ENCODE assay signal across 7 cellular contexts in the genomic region with DNA sequence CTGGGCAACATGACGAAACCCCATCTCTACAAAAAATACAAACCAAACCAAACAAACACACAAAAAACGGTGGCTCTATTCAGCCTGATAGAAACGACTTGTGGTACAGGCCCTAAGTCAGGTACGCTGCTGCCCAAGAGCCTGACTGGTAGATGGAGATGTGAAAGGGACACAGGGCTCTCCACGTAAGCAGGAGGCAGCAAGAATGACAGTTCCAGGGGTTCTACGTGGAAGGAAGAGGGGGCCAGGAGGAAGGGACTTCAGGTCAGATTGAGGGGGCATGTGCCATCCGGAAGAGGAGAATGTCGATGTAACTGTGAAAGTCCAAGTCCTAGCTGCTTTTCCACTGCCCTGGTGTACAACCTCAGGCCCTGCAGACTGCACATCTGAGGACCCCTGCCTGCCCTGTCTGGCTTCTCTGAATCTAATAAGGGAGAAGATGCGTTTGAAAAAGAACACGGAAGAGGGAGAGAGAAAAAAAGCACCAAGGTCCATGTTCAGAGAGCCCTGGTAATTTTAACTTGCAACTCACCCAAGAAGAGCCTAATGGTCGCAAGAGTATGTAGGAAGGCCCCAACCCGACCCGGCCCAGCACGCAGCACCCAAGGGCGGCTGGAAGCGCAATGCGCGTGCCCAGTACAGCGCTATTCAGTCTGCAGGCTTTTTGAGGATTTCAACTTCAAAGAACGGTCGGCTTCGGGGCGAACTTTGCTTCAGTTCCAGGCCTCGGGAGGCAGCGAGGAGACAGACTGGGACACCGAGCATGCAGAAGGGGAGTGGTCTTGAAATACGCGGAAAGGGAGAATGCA. TPM values are rescaled to one million over a fixed set of nuclear protein-coding genes. Genes with fewer than 3 reads are reported as not detected.
A peak's percentile ranks its signal among the peaks of the same experiment; 100 is the strongest.
DNase-seq lines count a peak whose midpoint lies in the region; TF ChIP-seq lines count a peak whose summit lies in the region.
"Had no signal": no experiment of that assay in that cellular context is flagged by ENCODE, and none has a peak within 500 bp of the region (broad histone marks: within the 10 kb centered on the region; RNA-seq: fewer than 3 reads in every experiment).

No MANE protein-coding gene starts in this region.

- H3K4me3 ChIP-seq in esophagus muscularis mucosa, result peak overlapping the region; percentile 78 to 98 (median 88)

- no peak for TF ChIP-seq POLR2A in esophagus muscularis mucosa (IDR thresholded peaks at IDR 0.05; ENCODE audit: low read depth)

- no peaks in the 10 kb centered on the region for H3K36me3 Mint-ChIP-seq in IgD-negative memory B cell

- no peak for TF ChIP-seq EP300 in esophagus muscularis mucosa (IDR thresholded peaks at IDR 0.05)

- H3K27me3 ChIP-seq in esophagus muscularis mucosa, result no peaks in the 10 kb centered on the region

- no peak for DNase-seq in esophagus muscularis mucosa (ENCODE audit: extremely low spot score)
- peak; percentile 79 for DNase-seq in stimulated activated naive CD4-positive, alpha-beta T cell treated with Interleukin-2 at 50 U/mL for 16 hours (lab: John Stamatoyannopoulos, UW)
- no peak for DNase-seq in DMS153 treated with DMSO at 0.1 percent for 48 hours (lab: John Stamatoyannopoulos, UW; ENCODE audit: unreplicated experiment)
- no peak for DNase-seq in SHP77 treated with DMSO at 0.1 percent for 48 hours (lab: John Stamatoyannopoulos, UW)

- peak overlapping the region; percentile 99 to 100 (median 99) for H3K27ac Mint-ChIP-seq in IgD-negative memory B cell

- H3K9me3 ChIP-seq in ES-I3 (ENCODE audit: control insufficient read depth, insufficient read depth, low read length) (no peaks in the 10 kb centered on the region), esophagus muscularis mucosa (no peaks in the 10 kb centered on the region)

- no peak for TF ChIP-seq CTCF in esophagus muscularis mucosa (IDR thresholded peaks at IDR 0.05)

- peaks cover 8% of the 10 kb centered on the region; the same call in 1 of the 2 replicates for H3K4me1 ChIP-seq in ES-I3 (ENCODE audit: insufficient read depth, low read length)
- H3K4me1 ChIP-seq in esophagus muscularis mucosa, result peaks cover 50 to 71% (median 58%) of the 10 kb centered on the region in 4 donors

- no peaks in the 10 kb centered on the region for H3K36me3 ChIP-seq in ES-I3 (ENCODE audit: insufficient read depth, low read length)
- peaks cover 0 to 2% (median 0%) of the 10 kb centered on the region in 4 donors for H3K36me3 ChIP-seq in esophagus muscularis mucosa

- peak overlapping the region; percentile 97 to 100 (median 99) for H3K4me3 Mint-ChIP-seq in IgD-negative memory B cell

- WGBS in esophagus muscularis mucosa, result 9% methylated on average over 21 of the region's 28 CpGs

- H3K27me3 Mint-ChIP-seq in IgD-negative memory B cell, result peaks cover 2% of the 10 kb centered on the region

- no peaks in the 10 kb centered on the region for H3K9me3 Mint-ChIP-seq in IgD-negative memory B cell

- intact Hi-C loops in esophagus muscularis mucosa (cut with DNase I), result no loop called here

- H3K27ac ChIP-seq in esophagus muscularis mucosa (replicated peaks in 1 of 4), result peak overlapping the region; percentile 95 to 99 (median 96)

- peaks cover 26 to 41% (median 41%) of the 10 kb centered on the region in 3 donors for H3K4me1 Mint-ChIP-seq in IgD-negative memory B cell

- H3K9ac ChIP-seq in ES-I3 (ENCODE audit: low read depth, low read length), result peak overlapping the region; percentile 78

RNA-seq across cellular contexts. Expression of a gene that starts 0.9 kb away (rescaled TPM):
- polyA plus RNA-seq in IgD-negative memory B cell, result 86.4 TPM
- 10 to 100 TPM; 43.6 to 77.3 (median 63.3) TPM for total RNA-seq in esophagus muscularis mucosa

RNA-seq across cellular contexts. Expression of a gene that starts 3.0 kb away (rescaled TPM):
- polyA plus RNA-seq in IgD-negative memory B cell, result 49.0 TPM
- 10 to 100 TPM; 47.9 to 90.4 (median 75.0) TPM for total RNA-seq in esophagus muscularis mucosa

RNA-seq across cellular contexts. Expression of a gene that starts 6.5 kb away (rescaled TPM):
- 16.1 TPM for polyA plus RNA-seq in IgD-negative memory B cell
- 100 to 1,000 TPM; 186 to 472 (median 293) TPM for total RNA-seq in esophagus muscularis mucosa

RNA-seq across cellular contexts. Expression of a gene that starts 11.2 kb away (rescaled TPM):
- 37.4 TPM for polyA plus RNA-seq in IgD-negative memory B cell
- 100 to 1,000 TPM; 107 to 208 (median 137) TPM for total RNA-seq in esophagus muscularis mucosa

RNA-seq across cellular contexts. Expression of a gene that starts 26.2 kb away (rescaled TPM):
- not detected for polyA plus RNA-seq in IgD-negative memory B cell
- total RNA-seq in esophagus muscularis mucosa, result 1 to 10 TPM in 3 of 4 donors, under 1 TPM in 1; 0.99 to 1.2 (median 1.2) TPM
- total RNA-seq: RPMI7951 had no signal
